1 cellular context compared by ENCODE assay signal in the genomic region with DNA sequence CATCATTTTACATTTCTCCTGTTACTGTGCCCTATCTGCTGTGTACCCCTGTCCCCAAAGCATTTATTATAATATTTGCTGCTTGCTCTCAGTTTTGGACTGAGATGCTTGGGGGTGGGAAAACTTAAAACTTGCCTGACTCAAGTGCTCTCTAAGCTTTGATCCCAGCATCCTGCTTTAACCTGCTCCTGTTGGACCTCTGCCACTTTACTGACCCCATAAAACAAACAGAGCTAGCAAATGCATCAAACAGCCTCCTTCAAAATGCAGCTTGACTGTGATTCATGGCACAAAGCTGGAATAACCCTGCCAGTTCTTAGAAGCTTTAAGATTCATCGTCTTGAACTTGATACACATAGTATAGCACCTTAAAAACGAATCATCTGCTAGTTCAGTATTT.
TF ChIP-seq lines count a peak whose summit lies in the region.

No MANE protein-coding gene starts in this region.

TF ChIP-seq in HepG2, 621 proteins besides CTCF, POLR2A, EP300 and RAD21 (continued from another document and continues in another):
- TF ChIP-seq, protein P1, sequence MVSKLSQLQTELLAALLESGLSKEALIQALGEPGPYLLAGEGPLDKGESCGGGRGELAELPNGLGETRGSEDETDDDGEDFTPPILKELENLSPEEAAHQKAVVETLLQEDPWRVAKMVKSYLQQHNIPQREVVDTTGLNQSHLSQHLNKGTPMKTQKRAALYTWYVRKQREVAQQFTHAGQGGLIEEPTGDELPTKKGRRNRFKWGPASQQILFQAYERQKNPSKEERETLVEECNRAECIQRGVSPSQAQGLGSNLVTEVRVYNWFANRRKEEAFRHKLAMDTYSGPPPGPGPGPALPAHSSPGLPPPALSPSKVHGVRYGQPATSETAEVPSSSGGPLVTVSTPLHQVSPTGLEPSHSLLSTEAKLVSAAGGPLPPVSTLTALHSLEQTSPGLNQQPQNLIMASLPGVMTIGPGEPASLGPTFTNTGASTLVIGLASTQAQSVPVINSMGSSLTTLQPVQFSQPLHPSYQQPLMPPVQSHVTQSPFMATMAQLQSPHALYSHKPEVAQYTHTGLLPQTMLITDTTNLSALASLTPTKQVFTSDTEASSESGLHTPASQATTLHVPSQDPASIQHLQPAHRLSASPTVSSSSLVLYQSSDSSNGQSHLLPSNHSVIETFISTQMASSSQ (IDR thresholded peaks at IDR 0.05; ENCODE audit: low read depth) = no peak
- TF ChIP-seq, protein P1 (CRISPR knock-in tag; IDR thresholded peaks at IDR 0.05; ENCODE audit: borderline replicate concordance) = peak; percentile 24; the same call in 1 of the 2 replicates
- TF ChIP-seq GFI1 (CRISPR knock-in tag; IDR thresholded peaks at IDR 0.05; ENCODE audit: borderline replicate concordance) (peak; percentile 67; the same call in 1 of the 2 replicates), ZFP90 (CRISPR knock-in tag; IDR thresholded peaks at IDR 0.05; ENCODE audit: borderline replicate concordance) (0 out of 2 replicates have a peak, but pooled peaks have one; percentile 55), NR2F2 (IDR thresholded peaks at IDR 0.05; ENCODE audit: borderline replicate concordance, low read depth) (peak; percentile 61; the same call in 1 of the 2 replicates), RFXAP (CRISPR knock-in tag; IDR thresholded peaks at IDR 0.05; ENCODE audit: borderline replicate concordance) (no peak; the same call in 1 of the 2 replicates), CREB1 (IDR thresholded peaks at IDR 0.05) (no peak), CREB1 (CRISPR knock-in tag; IDR thresholded peaks at IDR 0.05) (no peak), ZFP36L2 (CRISPR knock-in tag; IDR thresholded peaks at IDR 0.05) (no peak), FOXA1 (IDR thresholded peaks at IDR 0.05) (no peak), FOXA1 (CRISPR knock-in tag; IDR thresholded peaks at IDR 0.05) (peak; percentile 72), ISL2 (CRISPR knock-in tag; IDR thresholded peaks at IDR 0.05) (peak; percentile 49; the same call in 1 of the 2 replicates), SAP130 (CRISPR knock-in tag; IDR thresholded peaks at IDR 0.05; ENCODE audit: low read depth) (peak; percentile 74; the same call in 1 of the 2 replicates), SALL1 (CRISPR knock-in tag; IDR thresholded peaks at IDR 0.05) (peak; percentile 55; the same call in 1 of the 2 replicates), ZKSCAN8 (CRISPR knock-in tag; IDR thresholded peaks at IDR 0.05; ENCODE audit: borderline replicate concordance) (no peak), KAT8 (CRISPR knock-in tag; IDR thresholded peaks at IDR 0.05) (peak; percentile 29; the same call in 1 of the 2 replicates), RARA (CRISPR knock-in tag; IDR thresholded peaks at IDR 0.05) (peak; percentile 96), ZNF556 (CRISPR knock-in tag; IDR thresholded peaks at IDR 0.05; ENCODE audit: borderline replicate concordance) (no peak), ELF3 (CRISPR knock-in tag; IDR thresholded peaks at IDR 0.05) (peak; percentile 19; the same call in 1 of the 2 replicates), SUZ12 (IDR thresholded peaks at IDR 0.05; ENCODE audit: low read depth, low read length) (no peak), CCDC6 (CRISPR knock-in tag; IDR thresholded peaks at IDR 0.05) (no peak), ZNF264 (CRISPR knock-in tag; IDR thresholded peaks at IDR 0.05) (0 out of 2 replicates have a peak, but pooled peaks have one; percentile 5), PPARG (CRISPR knock-in tag; conservative IDR thresholded peaks at IDR 0.05) (peak; percentile 37), NCOR1 (IDR thresholded peaks at IDR 0.05; ENCODE audit: borderline replicate concordance, low read length) (peak; percentile 27; the same call in 1 of the 2 replicates), ZNF136 (CRISPR knock-in tag; IDR thresholded peaks at IDR 0.05; ENCODE audit: low read depth) (0 out of 2 replicates have a peak, but pooled peaks have one; percentile 9), MIER3 (CRISPR knock-in tag; IDR thresholded peaks at IDR 0.05; ENCODE audit: borderline replicate concordance) (no peak; the same call in 1 of the 2 replicates), NFE2L2 (IDR thresholded peaks at IDR 0.05; ENCODE audit: low read length) (no peak), NBN (conservative IDR thresholded peaks at IDR 0.05) (no peak), REPIN1 (CRISPR knock-in tag; IDR thresholded peaks at IDR 0.05; ENCODE audit: borderline replicate concordance, low read depth) (no peak), PITX1 (CRISPR knock-in tag; IDR thresholded peaks at IDR 0.05) (peak; percentile 20; the same call in 1 of the 2 replicates), FOXA3 (CRISPR knock-in tag; IDR thresholded peaks at IDR 0.05) (peak; percentile 62; the same call in 1 of the 2 replicates), STAG1 (CRISPR knock-in tag; IDR thresholded peaks at IDR 0.05) (no peak), HOXA5 (CRISPR knock-in tag; IDR thresholded peaks at IDR 0.05) (peak; percentile 47; the same call in 1 of the 2 replicates), KDM2A (CRISPR knock-in tag; IDR thresholded peaks at IDR 0.05; ENCODE audit: borderline replicate concordance, low read depth) (no peak)
- TF ChIP-seq, protein P2, sequence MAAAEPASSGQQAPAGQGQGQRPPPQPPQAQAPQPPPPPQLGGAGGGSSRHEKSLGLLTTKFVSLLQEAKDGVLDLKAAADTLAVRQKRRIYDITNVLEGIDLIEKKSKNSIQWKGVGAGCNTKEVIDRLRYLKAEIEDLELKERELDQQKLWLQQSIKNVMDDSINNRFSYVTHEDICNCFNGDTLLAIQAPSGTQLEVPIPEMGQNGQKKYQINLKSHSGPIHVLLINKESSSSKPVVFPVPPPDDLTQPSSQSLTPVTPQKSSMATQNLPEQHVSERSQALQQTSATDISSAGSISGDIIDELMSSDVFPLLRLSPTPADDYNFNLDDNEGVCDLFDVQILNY (CRISPR knock-in tag; conservative IDR thresholded peaks at IDR 0.05) = no peak
- TF ChIP-seq, protein P3, sequence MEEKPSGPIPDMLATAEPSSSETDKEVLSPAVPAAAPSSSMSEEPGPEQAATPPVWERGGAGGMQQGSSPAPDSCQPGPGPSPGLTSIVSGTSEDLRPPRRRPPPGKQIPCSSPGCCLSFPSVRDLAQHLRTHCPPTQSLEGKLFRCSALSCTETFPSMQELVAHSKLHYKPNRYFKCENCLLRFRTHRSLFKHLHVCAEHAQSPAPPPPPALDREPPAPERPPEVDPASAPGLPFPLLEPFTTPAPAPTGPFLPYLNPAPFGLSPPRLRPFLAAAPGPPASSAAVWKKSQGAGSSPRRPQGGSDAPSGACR (CRISPR knock-in tag; IDR thresholded peaks at IDR 0.05) = no peak
- TF ChIP-seq, protein P4, sequence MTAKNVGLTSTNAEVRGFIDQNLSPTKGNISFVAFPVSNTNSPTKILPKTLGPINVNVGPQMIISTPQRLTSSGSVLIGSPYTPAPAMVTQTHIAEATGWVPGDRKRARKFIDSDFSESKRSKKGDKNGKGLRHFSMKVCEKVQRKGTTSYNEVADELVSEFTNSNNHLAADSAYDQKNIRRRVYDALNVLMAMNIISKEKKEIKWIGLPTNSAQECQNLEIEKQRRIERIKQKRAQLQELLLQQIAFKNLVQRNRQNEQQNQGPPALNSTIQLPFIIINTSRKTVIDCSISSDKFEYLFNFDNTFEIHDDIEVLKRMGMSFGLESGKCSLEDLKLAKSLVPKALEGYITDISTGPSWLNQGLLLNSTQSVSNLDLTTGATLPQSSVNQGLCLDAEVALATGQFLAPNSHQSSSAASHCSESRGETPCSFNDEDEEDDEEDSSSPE (CRISPR knock-in tag; IDR thresholded peaks at IDR 0.05) = 0 out of 2 replicates have a peak, but pooled peaks have one; percentile 26
- TF ChIP-seq, protein P5, sequence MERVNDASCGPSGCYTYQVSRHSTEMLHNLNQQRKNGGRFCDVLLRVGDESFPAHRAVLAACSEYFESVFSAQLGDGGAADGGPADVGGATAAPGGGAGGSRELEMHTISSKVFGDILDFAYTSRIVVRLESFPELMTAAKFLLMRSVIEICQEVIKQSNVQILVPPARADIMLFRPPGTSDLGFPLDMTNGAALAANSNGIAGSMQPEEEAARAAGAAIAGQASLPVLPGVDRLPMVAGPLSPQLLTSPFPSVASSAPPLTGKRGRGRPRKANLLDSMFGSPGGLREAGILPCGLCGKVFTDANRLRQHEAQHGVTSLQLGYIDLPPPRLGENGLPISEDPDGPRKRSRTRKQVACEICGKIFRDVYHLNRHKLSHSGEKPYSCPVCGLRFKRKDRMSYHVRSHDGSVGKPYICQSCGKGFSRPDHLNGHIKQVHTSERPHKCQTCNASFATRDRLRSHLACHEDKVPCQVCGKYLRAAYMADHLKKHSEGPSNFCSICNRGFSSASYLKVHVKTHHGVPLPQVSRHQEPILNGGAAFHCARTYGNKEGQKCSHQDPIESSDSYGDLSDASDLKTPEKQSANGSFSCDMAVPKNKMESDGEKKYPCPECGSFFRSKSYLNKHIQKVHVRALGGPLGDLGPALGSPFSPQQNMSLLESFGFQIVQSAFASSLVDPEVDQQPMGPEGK (CRISPR knock-in tag; IDR thresholded peaks at IDR 0.05) = 0 out of 2 replicates have a peak, but pooled peaks have one; percentile 21
- TF ChIP-seq, protein P6, sequence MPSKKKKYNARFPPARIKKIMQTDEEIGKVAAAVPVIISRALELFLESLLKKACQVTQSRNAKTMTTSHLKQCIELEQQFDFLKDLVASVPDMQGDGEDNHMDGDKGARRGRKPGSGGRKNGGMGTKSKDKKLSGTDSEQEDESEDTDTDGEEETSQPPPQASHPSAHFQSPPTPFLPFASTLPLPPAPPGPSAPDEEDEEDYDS (CRISPR knock-in tag; IDR thresholded peaks at IDR 0.05) = peak; percentile 76
- TF ChIP-seq, protein P7, sequence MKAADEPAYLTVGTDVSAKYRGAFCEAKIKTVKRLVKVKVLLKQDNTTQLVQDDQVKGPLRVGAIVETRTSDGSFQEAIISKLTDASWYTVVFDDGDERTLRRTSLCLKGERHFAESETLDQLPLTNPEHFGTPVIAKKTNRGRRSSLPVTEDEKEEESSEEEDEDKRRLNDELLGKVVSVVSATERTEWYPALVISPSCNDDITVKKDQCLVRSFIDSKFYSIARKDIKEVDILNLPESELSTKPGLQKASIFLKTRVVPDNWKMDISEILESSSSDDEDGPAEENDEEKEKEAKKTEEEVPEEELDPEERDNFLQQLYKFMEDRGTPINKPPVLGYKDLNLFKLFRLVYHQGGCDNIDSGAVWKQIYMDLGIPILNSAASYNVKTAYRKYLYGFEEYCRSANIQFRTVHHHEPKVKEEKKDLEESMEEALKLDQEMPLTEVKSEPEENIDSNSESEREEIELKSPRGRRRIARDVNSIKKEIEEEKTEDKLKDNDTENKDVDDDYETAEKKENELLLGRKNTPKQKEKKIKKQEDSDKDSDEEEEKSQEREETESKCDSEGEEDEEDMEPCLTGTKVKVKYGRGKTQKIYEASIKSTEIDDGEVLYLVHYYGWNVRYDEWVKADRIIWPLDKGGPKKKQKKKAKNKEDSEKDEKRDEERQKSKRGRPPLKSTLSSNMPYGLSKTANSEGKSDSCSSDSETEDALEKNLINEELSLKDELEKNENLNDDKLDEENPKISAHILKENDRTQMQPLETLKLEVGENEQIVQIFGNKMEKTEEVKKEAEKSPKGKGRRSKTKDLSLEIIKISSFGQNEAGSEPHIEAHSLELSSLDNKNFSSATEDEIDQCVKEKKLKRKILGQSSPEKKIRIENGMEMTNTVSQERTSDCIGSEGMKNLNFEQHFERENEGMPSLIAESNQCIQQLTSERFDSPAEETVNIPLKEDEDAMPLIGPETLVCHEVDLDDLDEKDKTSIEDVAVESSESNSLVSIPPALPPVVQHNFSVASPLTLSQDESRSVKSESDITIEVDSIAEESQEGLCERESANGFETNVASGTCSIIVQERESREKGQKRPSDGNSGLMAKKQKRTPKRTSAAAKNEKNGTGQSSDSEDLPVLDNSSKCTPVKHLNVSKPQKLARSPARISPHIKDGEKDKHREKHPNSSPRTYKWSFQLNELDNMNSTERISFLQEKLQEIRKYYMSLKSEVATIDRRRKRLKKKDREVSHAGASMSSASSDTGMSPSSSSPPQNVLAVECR (CRISPR knock-in tag; IDR thresholded peaks at IDR 0.05; ENCODE audit: borderline replicate concordance) = 0 out of 2 replicates have a peak, but pooled peaks have one; percentile 11
- TF ChIP-seq, protein P8, sequence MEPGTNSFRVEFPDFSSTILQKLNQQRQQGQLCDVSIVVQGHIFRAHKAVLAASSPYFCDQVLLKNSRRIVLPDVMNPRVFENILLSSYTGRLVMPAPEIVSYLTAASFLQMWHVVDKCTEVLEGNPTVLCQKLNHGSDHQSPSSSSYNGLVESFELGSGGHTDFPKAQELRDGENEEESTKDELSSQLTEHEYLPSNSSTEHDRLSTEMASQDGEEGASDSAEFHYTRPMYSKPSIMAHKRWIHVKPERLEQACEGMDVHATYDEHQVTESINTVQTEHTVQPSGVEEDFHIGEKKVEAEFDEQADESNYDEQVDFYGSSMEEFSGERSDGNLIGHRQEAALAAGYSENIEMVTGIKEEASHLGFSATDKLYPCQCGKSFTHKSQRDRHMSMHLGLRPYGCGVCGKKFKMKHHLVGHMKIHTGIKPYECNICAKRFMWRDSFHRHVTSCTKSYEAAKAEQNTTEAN (CRISPR knock-in tag; conservative IDR thresholded peaks at IDR 0.05) = peak; percentile 26; the same call in 1 of the 2 replicates
- TF ChIP-seq, protein P9, sequence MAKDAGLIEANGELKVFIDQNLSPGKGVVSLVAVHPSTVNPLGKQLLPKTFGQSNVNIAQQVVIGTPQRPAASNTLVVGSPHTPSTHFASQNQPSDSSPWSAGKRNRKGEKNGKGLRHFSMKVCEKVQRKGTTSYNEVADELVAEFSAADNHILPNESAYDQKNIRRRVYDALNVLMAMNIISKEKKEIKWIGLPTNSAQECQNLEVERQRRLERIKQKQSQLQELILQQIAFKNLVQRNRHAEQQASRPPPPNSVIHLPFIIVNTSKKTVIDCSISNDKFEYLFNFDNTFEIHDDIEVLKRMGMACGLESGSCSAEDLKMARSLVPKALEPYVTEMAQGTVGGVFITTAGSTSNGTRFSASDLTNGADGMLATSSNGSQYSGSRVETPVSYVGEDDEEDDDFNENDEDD (CRISPR knock-in tag; IDR thresholded peaks at IDR 0.05; ENCODE audit: borderline replicate concordance) = 0 out of 2 replicates have a peak, but pooled peaks have one; percentile 5
- TF ChIP-seq, protein P10, sequence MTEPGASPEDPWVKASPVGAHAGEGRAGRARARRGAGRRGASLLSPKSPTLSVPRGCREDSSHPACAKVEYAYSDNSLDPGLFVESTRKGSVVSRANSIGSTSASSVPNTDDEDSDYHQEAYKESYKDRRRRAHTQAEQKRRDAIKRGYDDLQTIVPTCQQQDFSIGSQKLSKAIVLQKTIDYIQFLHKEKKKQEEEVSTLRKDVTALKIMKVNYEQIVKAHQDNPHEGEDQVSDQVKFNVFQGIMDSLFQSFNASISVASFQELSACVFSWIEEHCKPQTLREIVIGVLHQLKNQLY (CRISPR knock-in tag; IDR thresholded peaks at IDR 0.05) = no peak
